In the genomic region with DNA sequence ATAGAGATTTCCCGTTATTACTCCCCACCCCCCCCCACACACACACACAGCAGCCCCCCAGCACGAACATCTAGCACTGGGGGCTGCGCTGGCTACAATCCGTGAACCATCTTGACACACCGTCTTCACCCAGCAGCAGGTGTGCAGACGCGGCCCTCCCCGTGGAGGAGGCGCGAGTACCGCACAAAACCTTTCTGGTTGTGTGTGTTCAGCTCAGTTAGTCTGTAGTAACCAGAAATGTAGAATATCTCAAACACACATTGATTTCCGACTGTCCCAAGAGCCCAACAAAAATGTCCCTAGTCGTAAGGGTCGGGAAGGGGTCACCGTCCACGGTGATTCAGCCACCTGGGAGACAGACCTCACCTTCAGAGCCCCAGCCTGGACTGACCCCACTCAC, we compare ENCODE assay signal across 25 cellular contexts.
"Had no signal": no experiment of that assay in that cellular context is flagged by ENCODE, and none has a peak within 500 bp of the region (broad histone marks: within the 10 kb centered on the region; RNA-seq: fewer than 3 reads in every experiment).

No MANE protein-coding gene starts in this region.

- H3K9ac ChIP-seq: parathyroid adenoma had no signal

- H3K4me3 ChIP-seq: gastrocnemius medialis, heart left ventricle, hepatocyte, lung, mucosa of descending colon, right lobe of liver, suprapubic skin, vagina had no signal

- DNase-seq: cerebellar nuclear complex; effector CD8-positive, alpha-beta T cell; foreskin fibroblast; gastrocnemius medialis; heart left ventricle; mucosa of descending colon; naive B cell; right lobe of liver; stimulated activated CD4-positive, alpha-beta T cell treated with anti-CD3 and anti-CD28 coated beads, Interleukin-2, amount 100 ng/mL, for 24 hours; stimulated activated CD4-positive, alpha-beta T cell treated with anti-CD3 and anti-CD28 coated beads, Interleukin-4, amount 100 ng/mL, for 24 hours; stimulated activated naive CD4-positive, alpha-beta T cell treated with Interleukin-2 at 50 U/mL for 16 hours; trophoblast cell had no signal

- H3K27ac Mint-ChIP-seq: dendritic cell treated with granulocyte-macrophage colony-stimulating factor and Interleukin-4, amounts not matched to agents 40 ng/mL and 50 ng/mL, for 4 days; memory B cell; naive B cell; natural killer cell treated with Interleukin-12 subunit alpha and Interleukin-12 subunit beta and Interleukin-15 and Interleukin-18, amount 100 ng/mL, for 72 hours; progenitor cell of endocrine pancreas; stimulated activated effector memory CD8-positive, alpha-beta T cell treated with anti-CD3 and anti-CD28 coated beads, Interleukin-12 subunit alpha, Interleukin-12 subunit beta, amount 100 ng/mL, for 72 hours had no signal

- H3K4me3 Mint-ChIP-seq: dendritic cell treated with granulocyte-macrophage colony-stimulating factor and Interleukin-4, amounts not matched to agents 40 ng/mL and 50 ng/mL, for 4 days; memory B cell; naive B cell; natural killer cell treated with Interleukin-12 subunit alpha and Interleukin-12 subunit beta and Interleukin-15 and Interleukin-18, amount 100 ng/mL, for 72 hours; neural crest cell; stimulated activated effector memory CD8-positive, alpha-beta T cell treated with anti-CD3 and anti-CD28 coated beads, Interleukin-12 subunit alpha, Interleukin-12 subunit beta, amount 100 ng/mL, for 72 hours had no signal

- H3K4me1 Mint-ChIP-seq: memory B cell; naive B cell; stimulated activated effector memory CD8-positive, alpha-beta T cell treated with anti-CD3 and anti-CD28 coated beads, Interleukin-12 subunit alpha, Interleukin-12 subunit beta, amount 100 ng/mL, for 72 hours had no signal

- H3K36me3 Mint-ChIP-seq: memory B cell; naive B cell; natural killer cell treated with Interleukin-12 subunit alpha and Interleukin-12 subunit beta and Interleukin-15 and Interleukin-18, amount 100 ng/mL, for 72 hours; stimulated activated effector memory CD8-positive, alpha-beta T cell treated with anti-CD3 and anti-CD28 coated beads, Interleukin-12 subunit alpha, Interleukin-12 subunit beta, amount 100 ng/mL, for 72 hours had no signal

- ATAC-seq: gastrocnemius medialis; left lobe of liver; mucosa of descending colon; natural killer cell treated with Interleukin-12 subunit alpha and Interleukin-12 subunit beta and Interleukin-15 and Interleukin-18, amount 100 ng/mL, for 72 hours; right lobe of liver; stimulated activated effector memory CD8-positive, alpha-beta T cell treated with anti-CD3 and anti-CD28 coated beads, Interleukin-12 subunit alpha, Interleukin-12 subunit beta, amount 100 ng/mL, for 72 hours had no signal

- H3K27ac ChIP-seq: gastrocnemius medialis, hepatocyte, neutrophil, parathyroid adenoma, right lobe of liver, suprapubic skin, vagina had no signal

- H3K27me3 ChIP-seq: gastrocnemius medialis, heart left ventricle, hepatocyte, right lobe of liver, suprapubic skin, vagina had no signal

- H3K27me3 Mint-ChIP-seq: progenitor cell of endocrine pancreas had no signal

- H3K9me3 ChIP-seq: gastrocnemius medialis, heart left ventricle, mucosa of descending colon, neutrophil, right lobe of liver, suprapubic skin, vagina had no signal

- H3K4me1 ChIP-seq: parathyroid adenoma, right lobe of liver, suprapubic skin, vagina had no signal

- H3K9me3 Mint-ChIP-seq: dendritic cell treated with granulocyte-macrophage colony-stimulating factor and Interleukin-4, amounts not matched to agents 40 ng/mL and 50 ng/mL, for 4 days; memory B cell; natural killer cell treated with Interleukin-12 subunit alpha and Interleukin-12 subunit beta and Interleukin-15 and Interleukin-18, amount 100 ng/mL, for 72 hours; neural crest cell; stimulated activated effector memory CD8-positive, alpha-beta T cell treated with anti-CD3 and anti-CD28 coated beads, Interleukin-12 subunit alpha, Interleukin-12 subunit beta, amount 100 ng/mL, for 72 hours had no signal

- H3K36me3 ChIP-seq: gastrocnemius medialis, neutrophil, right lobe of liver had no signal
